ENCODE assay signal across 8 cellular contexts in genomic region chr6:10722820-10723651, GRCh38. TPM values are rescaled to one million over a fixed set of nuclear protein-coding genes. Genes with fewer than 3 reads are reported as not detected.
DNase-seq lines count a peak whose midpoint lies in the region; ATAC-seq and TF ChIP-seq lines count a peak whose summit lies in the region.

Gene TMEM14C, plus strand, starts transcription at chr6:10723070. Its CDS starts 1,544 bp downstream, at chr6:10724614.

- ATAC-seq in GM21390 (IDR thresholded peaks at IDR 0.05; ENCODE audit: unreplicated experiment): peak; percentile 99

- CTCF ChIA-PET in Caco-2 (lab: Charles Lee): interaction anchor here (0.6 to 1.0 kb wide), 4 partner anchors 24 to 202 kb away, joined by 3 to 7 read pairs (median 3); partner anchors contain the start of genes GCNT2, PAK1IP1 and TMEM14B

- DNase-seq in Caco-2 (peak; percentile 99), endothelial cell (ENCODE audit: low spot score) (peak; percentile 93), midbrain (lab: John Stamatoyannopoulos, UW) (peak; percentile 95)
- DNase-seq in activated CD8-positive, alpha-beta memory T cell treated with anti-CD3 and anti-CD28 coated beads, Interleukin-2, amount 50 U/mL, for 48 hours: peak; percentile 94
- peak; percentile 58 to 61 for DNase-seq in stimulated activated CD8-positive, alpha-beta memory T cell treated with anti-CD3 and anti-CD28 coated beads, Interleukin-2, amount 100 ng/mL, for 1 hour (ENCODE audit: low read depth in 2 of 2)

- no peaks in the 10 kb centered on the region for H3K9me3 Mint-ChIP-seq in Caco-2 (ENCODE audit: unreplicated experiment)
- H3K9me3 Mint-ChIP-seq in endothelial cell (ENCODE audit: unreplicated experiment): no peaks in the 10 kb centered on the region

- H3K4me2 ChIP-seq in OCI-LY1 (ENCODE audit: low read length): peak within 1 kb of the TSS; percentile 73

- no TSS peak for BruUV-seq in Caco-2 (replicated peaks; lab: Mats Ljungman, UMichigan)

- H3K9ac ChIP-seq in HUES48 (ENCODE audit: low read depth, low read length) (peak within 1 kb of the TSS; percentile 91), OCI-LY1 (ENCODE audit: low read length) (peak within 1 kb of the TSS; percentile 93)

- no peak for TF ChIP-seq CTCF in Caco-2 (IDR thresholded peaks at IDR 0.05; ENCODE audit: insufficient read depth in 1 of 2, low read depth in 1 of 2, low read length in 1 of 2, severe bottlenecking in 1 of 2, unreplicated experiment in 1 of 2)
- no peak for TF ChIP-seq CTCF in OCI-LY1 (IDR thresholded peaks at IDR 0.05; ENCODE audit: low read length)
- no peak for TF ChIP-seq CTCF in endothelial cell (IDR thresholded peaks at IDR 0.05; ENCODE audit: unreplicated experiment)

- H3K4me3 ChIP-seq in Caco-2 (ENCODE audit: low read depth, low read length) (peak within 1 kb of the TSS; percentile 68), HUES48 (ENCODE audit: low read depth, low read length) (peak within 1 kb of the TSS; percentile 92), OCI-LY1 (ENCODE audit: low read depth, low read length, poor library complexity, severe bottlenecking) (peak within 1 kb of the TSS; percentile 70)

- no peaks in the 10 kb centered on the region for H3K79me2 ChIP-seq in OCI-LY1 (ENCODE audit: insufficient read depth, low read length)

- H3K9me3 ChIP-seq in Caco-2: 0 out of 2 replicates have a peak, but pooled peaks cover 5% of the 10 kb centered on the region
- H3K9me3 ChIP-seq in HUES48 (ENCODE audit: control insufficient read depth, insufficient read depth, low read length): no peaks in the 10 kb centered on the region; the same call in 1 of the 2 replicates
- 0 out of 2 replicates have a peak, but pooled peaks cover 3% of the 10 kb centered on the region for H3K9me3 ChIP-seq in OCI-LY1 (ENCODE audit: low read length)

- H3K36me3 Mint-ChIP-seq in Caco-2 (ENCODE audit: insufficient read depth, unreplicated experiment) (peaks cover 23% of the 10 kb centered on the region), endothelial cell (ENCODE audit: low read depth, unreplicated experiment) (peaks cover 15% of the 10 kb centered on the region)

- H3K4me3 Mint-ChIP-seq in Caco-2 (ENCODE audit: unreplicated experiment) (peak within 1 kb of the TSS; percentile 96), endothelial cell (ENCODE audit: unreplicated experiment) (peak within 1 kb of the TSS; percentile 97)

- peaks cover 15% of the 10 kb centered on the region for H3K4me1 Mint-ChIP-seq in Caco-2 (ENCODE audit: low read depth, unreplicated experiment)
- H3K4me1 Mint-ChIP-seq in endothelial cell (ENCODE audit: unreplicated experiment): peaks cover 27% of the 10 kb centered on the region

- H3K36me3 ChIP-seq in Caco-2 (ENCODE audit: control insufficient read depth, insufficient read depth, low read length) (peaks cover 3% of the 10 kb centered on the region), HUES48 (ENCODE audit: control insufficient read depth, insufficient read depth, low read length) (peaks cover 34% of the 10 kb centered on the region), OCI-LY1 (ENCODE audit: insufficient read depth, low read length) (peaks cover 16% of the 10 kb centered on the region)

- H3K4me1 ChIP-seq in Caco-2: peaks cover 6% of the 10 kb centered on the region
- H3K4me1 ChIP-seq in HUES48 (ENCODE audit: control insufficient read depth, insufficient read depth, low read length): peaks cover 14% of the 10 kb centered on the region
- H3K4me1 ChIP-seq in OCI-LY1 (ENCODE audit: insufficient read depth, low read length, severe bottlenecking): peaks cover 45% of the 10 kb centered on the region

- H2AFZ ChIP-seq in OCI-LY1 (ENCODE audit: low read length): peak within 1 kb of the TSS; percentile 76; the same call in 1 of the 2 replicates

- intact Hi-C loops in Caco-2 (cut with micrococcal nuclease; ENCODE audit: unreplicated experiment): loop anchor here (1.0 kb wide), 4 partner anchors 11 to 36 kb away; partner anchors contain the start of gene TMEM14B

- peak within 1 kb of the TSS; percentile 95 for H3K27ac ChIP-seq in HUES48 (ENCODE audit: low read depth, low read length)
- H3K27ac ChIP-seq in OCI-LY1 (ENCODE audit: low read depth, low read length, poor library complexity, severe bottlenecking): peak within 1 kb of the TSS; percentile 88

- no peaks in the 10 kb centered on the region for H3K9me2 ChIP-seq in OCI-LY1 (ENCODE audit: low read depth, low read length)

- H3K27me3 Mint-ChIP-seq in Caco-2 (ENCODE audit: insufficient read depth, unreplicated experiment) (no peaks in the 10 kb centered on the region), endothelial cell (ENCODE audit: unreplicated experiment) (peaks cover 8% of the 10 kb centered on the region)

- POLR2A ChIA-PET in Caco-2 (lab: Charles Lee): interaction anchor here (0.6 to 1.8 kb wide), 15 partner anchors 11 to 344 kb away, joined by 3 to 36 read pairs (median 3); partner anchors contain the start of genes C6orf52, GCNT2, PAK1IP1 and TMEM14B

- H3K27me3 ChIP-seq in Caco-2 (replicated peaks; ENCODE audit: control insufficient read depth, insufficient read depth, low read length) (no peaks in the 10 kb centered on the region), HUES48 (ENCODE audit: control insufficient read depth, insufficient read depth, low read length) (no peaks in the 10 kb centered on the region), OCI-LY1 (ENCODE audit: insufficient read depth, low read length) (no peaks in the 10 kb centered on the region)

- peak within 1 kb of the TSS; percentile 97 for H3K27ac Mint-ChIP-seq in Caco-2 (ENCODE audit: unreplicated experiment)
- H3K27ac Mint-ChIP-seq in endothelial cell (ENCODE audit: unreplicated experiment): peak within 1 kb of the TSS; percentile 92

- no peaks in the 10 kb centered on the region for H4K20me1 ChIP-seq in OCI-LY1 (ENCODE audit: insufficient read depth, low read length)

- H3F3A ChIP-seq in OCI-LY1 (ENCODE audit: insufficient read depth, low read length): no peaks in the 10 kb centered on the region

RNA-seq across cellular contexts. Expression of gene TMEM14C, which starts in this region (rescaled TPM):
- total RNA-seq in Caco-2 (2022): 116 and 134 TPM in 2 replicates
- 96.7 TPM for total RNA-seq in endothelial cell (ENCODE audit: unreplicated experiment)

Comparison
In these comparisons a context has a peak if more than half of its experiments do, and no peak if none do; other contexts are left out.
1. Peak in every context shown above with its lines: DNase-seq, ATAC-seq, H3K4me3 ChIP-seq and H3K27ac ChIP-seq.